Comparison of ENCODE assay signal across 31 cellular contexts in the genomic region with DNA sequence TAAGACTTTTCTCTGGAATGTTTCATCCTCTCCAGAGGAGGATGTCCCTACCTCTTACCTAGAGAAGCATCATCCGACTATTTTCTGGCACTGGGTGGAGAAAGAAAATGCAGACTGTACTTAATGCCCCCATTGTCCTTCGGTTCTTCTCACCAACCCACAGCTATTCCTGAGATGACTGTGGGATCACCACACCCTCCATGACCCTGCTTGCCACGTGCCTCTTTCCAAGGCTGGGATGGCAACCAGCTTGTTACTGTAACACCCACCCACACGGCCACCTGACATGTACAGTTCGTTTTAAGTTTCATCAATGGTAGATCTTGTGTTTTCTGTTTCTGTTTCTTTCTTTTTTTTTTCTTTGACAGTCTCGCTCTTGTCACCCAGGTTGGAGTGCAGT.
"Had no signal": no experiment of that assay in that cellular context is flagged by ENCODE, and none has a peak within 500 bp of the region (broad histone marks: within the 10 kb centered on the region; RNA-seq: fewer than 3 reads in every experiment).

No MANE protein-coding gene starts in this region.

- H3K36me3 Mint-ChIP-seq: activated CD4-positive, alpha-beta memory T cell treated with anti-CD3 and anti-CD28 coated beads for 36 hours; activated naive CD4-positive, alpha-beta T cell treated with anti-CD3 and anti-CD28 coated beads, Interleukin-2, amount 10 ng/mL, durations not matched to agents 7 days and 5 days; activated naive CD8-positive, alpha-beta T cell; brain had no signal

- H3K4me1 Mint-ChIP-seq: activated B cell treated with CpG ODN at 0.5 μM for 24 hours; activated naive CD4-positive, alpha-beta T cell treated with anti-CD3 and anti-CD28 coated beads, Interleukin-2, amount 10 ng/mL, durations not matched to agents 7 days and 5 days; activated naive CD8-positive, alpha-beta T cell treated with anti-CD3 and anti-CD28 coated beads, Interleukin-2, amount 50 U/mL, for 24 hours; brain; central memory CD8-positive, alpha-beta T cell had no signal

- DNase-seq: activated B cell treated with CpG ODN at 0.5 μM for 24 hours; activated CD4-positive, alpha-beta memory T cell treated with anti-CD3 and anti-CD28 coated beads for 36 hours; activated CD4-positive, alpha-beta T cell treated with anti-CD3 and anti-CD28 coated beads, Interleukin-2, amount 50 U/mL, for 1 hour; activated CD4-positive, CD25-positive, alpha-beta regulatory T cell treated with anti-CD3 and anti-CD28 coated beads, Interleukin-2, amount 50 U/mL, for 72 hours; activated CD8-positive, alpha-beta memory T cell treated with anti-CD3 and anti-CD28 coated beads, Interleukin-2, amount 50 U/mL, for 4 hours; activated effector memory CD4-positive, alpha-beta T cell treated with Interleukin-2 at 50 U/mL for 16 hours; activated naive CD4-positive, alpha-beta T cell treated with anti-CD3 and anti-CD28 coated beads, Interleukin-2, amount 10 ng/mL, durations not matched to agents 7 days and 5 days; activated naive CD8-positive, alpha-beta T cell treated with anti-CD3 and anti-CD28 coated beads, Interleukin-2, amount 50 U/mL, for 24 hours; activated T-cell treated with anti-CD3 and anti-CD28 coated beads for 4 hours; activated T-cell treated with anti-CD3 and anti-CD28 coated beads, Interleukin-2, amount 50 U/mL, for 48 hours; anterior cingulate cortex; colonic mucosa; NCI-H1105; NCI-H1417 treated with DMSO at 0.1 percent for 48 hours; NCI-H187 treated with DMSO at 0.1 percent for 48 hours; NCI-H2081; NCI-H2171 treated with DMSO at 0.1 percent for 48 hours; NCI-H2227 treated with DMSO at 0.1 percent for 48 hours; NCI-H446 treated with DMSO at 0.1 percent for 48 hours; NCI-H524; NCI-H69; NCI-H82; SHP77; T-helper 1 cell; T-helper 2 cell; T-helper 9 cell had no signal

- H3K4me3 Mint-ChIP-seq: activated B cell treated with CpG ODN at 0.5 μM for 24 hours; activated CD4-positive, alpha-beta memory T cell treated with anti-CD3 and anti-CD28 coated beads for 36 hours; activated naive CD4-positive, alpha-beta T cell treated with anti-CD3 and anti-CD28 coated beads, Interleukin-2, amount 10 ng/mL, durations not matched to agents 7 days and 5 days; activated naive CD8-positive, alpha-beta T cell; activated naive CD8-positive, alpha-beta T cell treated with anti-CD3 and anti-CD28 coated beads, Interleukin-2, amount 50 U/mL, for 24 hours; brain; central memory CD8-positive, alpha-beta T cell had no signal

- H3K9me3 Mint-ChIP-seq: activated B cell treated with CpG ODN at 0.5 μM for 24 hours; activated CD4-positive, alpha-beta memory T cell treated with anti-CD3 and anti-CD28 coated beads for 36 hours; activated naive CD4-positive, alpha-beta T cell treated with anti-CD3 and anti-CD28 coated beads, Interleukin-2, amount 10 ng/mL, durations not matched to agents 7 days and 5 days had no signal

- H3K27ac Mint-ChIP-seq: activated B cell treated with CpG ODN at 0.5 μM for 24 hours; activated CD4-positive, alpha-beta memory T cell treated with anti-CD3 and anti-CD28 coated beads for 36 hours; activated naive CD4-positive, alpha-beta T cell treated with anti-CD3 and anti-CD28 coated beads, Interleukin-2, amount 10 ng/mL, durations not matched to agents 7 days and 5 days; activated naive CD8-positive, alpha-beta T cell; activated naive CD8-positive, alpha-beta T cell treated with anti-CD3 and anti-CD28 coated beads, Interleukin-2, amount 50 U/mL, for 24 hours; brain had no signal

- ATAC-seq: activated naive CD8-positive, alpha-beta T cell treated with anti-CD3 and anti-CD28 coated beads, Interleukin-2, amount 50 U/mL, for 24 hours; Panc1; SK-N-SH treated with all-trans-retinoic acid at 6 μM for 48 hours had no signal

- H3K27me3 Mint-ChIP-seq: activated naive CD4-positive, alpha-beta T cell treated with anti-CD3 and anti-CD28 coated beads, Interleukin-2, amount 10 ng/mL, durations not matched to agents 7 days and 5 days; activated naive CD8-positive, alpha-beta T cell treated with anti-CD3 and anti-CD28 coated beads, Interleukin-2, amount 50 U/mL, for 24 hours; central memory CD8-positive, alpha-beta T cell had no signal
